In the genomic region with DNA sequence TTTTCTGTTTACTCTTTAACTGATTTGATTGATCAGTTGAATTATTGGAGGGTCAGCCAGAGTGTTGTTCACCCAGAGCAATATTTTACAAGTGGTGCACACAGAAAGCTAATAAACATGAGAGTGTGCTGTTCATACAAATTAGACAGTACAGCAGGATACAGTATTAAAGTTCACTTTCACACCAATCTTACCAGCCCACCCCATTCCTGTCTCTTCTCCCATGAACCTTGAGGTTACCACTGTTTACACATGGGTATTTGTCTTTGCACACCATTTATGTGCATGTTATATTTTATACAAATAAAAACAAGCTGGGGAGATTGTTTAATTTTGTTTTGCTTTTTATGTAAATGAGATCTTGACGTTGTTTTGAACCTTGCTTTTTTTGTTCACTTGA, we compare ENCODE assay signal across 23 cellular contexts. TPM values are rescaled to one million over a fixed set of nuclear protein-coding genes. Genes with fewer than 3 reads are reported as not detected.
DNase-seq lines count a peak whose midpoint lies in the region; ATAC-seq, FAIRE-seq and TF ChIP-seq lines count a peak whose summit lies in the region.
"Had no signal": no experiment of that assay in that cellular context is flagged by ENCODE, and none has a peak within 500 bp of the region (broad histone marks: within the 10 kb centered on the region; RNA-seq: fewer than 3 reads in every experiment).

No MANE protein-coding gene starts in this region.

- H3K4me1 ChIP-seq in Loucy (ENCODE audit: insufficient read depth, low read length, poor library complexity, severe bottlenecking) (peaks cover 53% of the 10 kb centered on the region), astrocyte (ENCODE audit: insufficient read depth, low read length) (peaks cover 20% of the 10 kb centered on the region), keratinocyte (ENCODE audit: control insufficient read depth, extremely low read depth, insufficient read depth, low read length) (peaks cover 29% of the 10 kb centered on the region), heart right ventricle (peaks cover 2 to 75% (median 44%) of the 10 kb centered on the region in 9 donors)

- H3K9me3 ChIP-seq in Loucy (ENCODE audit: insufficient read depth, low read depth, low read length) (no peaks in the 10 kb centered on the region), astrocyte (ENCODE audit: insufficient read depth, low read depth, low read length) (no peaks in the 10 kb centered on the region), keratinocyte (ENCODE audit: control insufficient read depth, low read depth, low read length) (no peaks in the 10 kb centered on the region), heart right ventricle (no peaks in the 10 kb centered on the region)
- H3K9me3 ChIP-seq: Caco-2 had no signal

- dilution Hi-C loops in keratinocyte (cut with MboI; ENCODE audit: extremely low pct_ligation_motif_present, low sequenced_read_pairs): no loop called here

- H3K9ac ChIP-seq in Loucy (ENCODE audit: low read depth, low read length, poor library complexity, severe bottlenecking) (no peak overlapping the region), astrocyte (ENCODE audit: low read length) (no peak overlapping the region), keratinocyte (ENCODE audit: control insufficient read depth, extremely low read depth, insufficient read depth, low read length) (no peak overlapping the region)

- H3K4me3 Mint-ChIP-seq in astrocyte (ENCODE audit: unreplicated experiment): peak overlapping the region; percentile 37
- H3K4me3 Mint-ChIP-seq in progenitor cell of endocrine pancreas (ENCODE audit: low read depth): no peak overlapping the region
- H3K4me3 Mint-ChIP-seq in activated T-helper 17 cell treated with anti-CD3 and anti-CD28 coated beads, Interleukin-2, amount 50 U/mL, for 72 hours: no peak overlapping the region
- H3K4me3 Mint-ChIP-seq: CD4-positive, alpha-beta memory T cell; GM23338; H9 had no signal

- H3K36me3 ChIP-seq in Loucy (ENCODE audit: insufficient read depth, low read length) (peaks cover 30% of the 10 kb centered on the region), astrocyte (ENCODE audit: insufficient read depth, low read length) (peaks cover 26% of the 10 kb centered on the region), keratinocyte (ENCODE audit: control insufficient read depth in 2 of 2, extremely low read depth in 1 of 2, insufficient read depth in 2 of 2, low read length in 2 of 2) (peaks cover 8 to 29% of the 10 kb centered on the region in 2 experiments), heart right ventricle (peaks cover 0 to 42% (median 16%) of the 10 kb centered on the region in 9 donors)

- H3K27ac ChIP-seq in astrocyte (ENCODE audit: low read depth, low read length) (no peak overlapping the region), keratinocyte (ENCODE audit: control insufficient read depth, insufficient read depth, low read length) (no peak overlapping the region), heart right ventricle (no peak overlapping the region)

- no peaks in the 10 kb centered on the region for H3K9me1 ChIP-seq in keratinocyte (ENCODE audit: control insufficient read depth, extremely low read depth, insufficient read depth, low read length)

- H4K20me1 ChIP-seq in Loucy (ENCODE audit: insufficient read depth, low read length, poor library complexity, severe bottlenecking) (peaks cover 74% of the 10 kb centered on the region), astrocyte (ENCODE audit: insufficient read depth, low read length) (peaks cover 97% of the 10 kb centered on the region), keratinocyte (ENCODE audit: control insufficient read depth, extremely low read depth, insufficient read depth, low read length) (peaks cover 51% of the 10 kb centered on the region)

- H3K4me1 Mint-ChIP-seq in astrocyte (ENCODE audit: low read depth, unreplicated experiment): peaks cover 45% of the 10 kb centered on the region
- H3K4me1 Mint-ChIP-seq in progenitor cell of endocrine pancreas (ENCODE audit: low read depth): peaks cover 23% of the 10 kb centered on the region
- peaks cover 20% of the 10 kb centered on the region for H3K4me1 Mint-ChIP-seq in activated T-helper 17 cell treated with anti-CD3 and anti-CD28 coated beads, Interleukin-2, amount 50 U/mL, for 72 hours

- H3K27me3 Mint-ChIP-seq in astrocyte (ENCODE audit: low read depth, unreplicated experiment): no peaks in the 10 kb centered on the region
- H3K27me3 Mint-ChIP-seq in progenitor cell of endocrine pancreas: no peaks in the 10 kb centered on the region
- no peaks in the 10 kb centered on the region for H3K27me3 Mint-ChIP-seq in activated T-helper 17 cell treated with anti-CD3 and anti-CD28 coated beads, Interleukin-2, amount 50 U/mL, for 72 hours
- H3K27me3 Mint-ChIP-seq: CD4-positive, alpha-beta memory T cell had no signal

- 75 to 77% methylated on average over 1 of the region's 1 CpG for WGBS in heart right ventricle, 2 donors

- intact Hi-C loops in heart right ventricle (cut with DNase I): no loop called here

- no peak overlapping the region for H3K4me3 ChIP-seq in Loucy (ENCODE audit: low read length, poor library complexity, severe bottlenecking)
- H3K4me3 ChIP-seq in astrocyte (ENCODE audit: insufficient read depth, low read depth, low read length): no peak overlapping the region
- H3K4me3 ChIP-seq in keratinocyte (ENCODE audit: control insufficient read depth in 2 of 3, extremely low read depth in 1 of 3, insufficient read depth in 2 of 3, low read depth in 1 of 3, low read length in 3 of 3): no peak overlapping the region
- H3K4me3 ChIP-seq in heart right ventricle: no peak overlapping the region
- H3K4me3 ChIP-seq: GM12878, GM23338 had no signal

- no peak overlapping the region for H3K27ac Mint-ChIP-seq in astrocyte (ENCODE audit: unreplicated experiment)
- H3K27ac Mint-ChIP-seq in progenitor cell of endocrine pancreas: peak overlapping the region; percentile 62
- no peak overlapping the region for H3K27ac Mint-ChIP-seq in activated T-helper 17 cell treated with anti-CD3 and anti-CD28 coated beads, Interleukin-2, amount 50 U/mL, for 72 hours
- H3K27ac Mint-ChIP-seq: GM23338, H9 had no signal

- no peak for DNase-seq in astrocyte (ENCODE audit: low read depth)
- no peak for DNase-seq in keratinocyte (ENCODE audit: low read depth, low spot score)
- DNase-seq in progenitor cell of endocrine pancreas (ENCODE audit: low spot score, unreplicated experiment): no peak
- DNase-seq in COLO829 (ENCODE audit: low spot score): no peak
- DNase-seq in heart right ventricle: no peak
- DNase-seq: C1 segment of cervical spinal cord; Caco-2; CD4-positive, alpha-beta memory T cell; DMS153; DND-41; GDM1; H9 had no signal

- no peaks in the 10 kb centered on the region for H3K9me3 Mint-ChIP-seq in astrocyte (ENCODE audit: unreplicated experiment)
- no peaks in the 10 kb centered on the region for H3K9me3 Mint-ChIP-seq in progenitor cell of endocrine pancreas (ENCODE audit: low read depth)
- no peaks in the 10 kb centered on the region for H3K9me3 Mint-ChIP-seq in activated T-helper 17 cell treated with anti-CD3 and anti-CD28 coated beads, Interleukin-2, amount 50 U/mL, for 72 hours
- H3K9me3 Mint-ChIP-seq: CD4-positive, alpha-beta memory T cell; GM23338; H9 had no signal

- H2AFZ ChIP-seq in Loucy (ENCODE audit: low read length) (no peak overlapping the region), astrocyte (ENCODE audit: low read depth, low read length) (no peak overlapping the region), keratinocyte (ENCODE audit: control insufficient read depth, low read length) (no peak overlapping the region)
- H2AFZ ChIP-seq: GM23338 had no signal

- H3K79me2 ChIP-seq in Loucy (ENCODE audit: insufficient read depth, low read length): peaks cover 92% of the 10 kb centered on the region
- H3K79me2 ChIP-seq in astrocyte (ENCODE audit: insufficient read depth, low read length): peaks cover 99% of the 10 kb centered on the region
- H3K79me2 ChIP-seq in keratinocyte (ENCODE audit: control insufficient read depth, insufficient read depth, low read length): peaks cover 96% of the 10 kb centered on the region

- no peak for TF ChIP-seq CTCF in Loucy (conservative IDR thresholded peaks at IDR 0.05; ENCODE audit: low read length)
- TF ChIP-seq CTCF in astrocyte (IDR thresholded peaks at IDR 0.05; ENCODE audit: insufficient read depth, low read depth, low read length): no peak
- TF ChIP-seq CTCF in keratinocyte (optimal IDR thresholded peaks at IDR 0.05 in 1 of 3, IDR thresholded peaks at IDR 0.05 in 1 of 3, conservative IDR thresholded peaks at IDR 0.05 in 1 of 3; ENCODE audit: extremely low read depth in 1 of 3, insufficient read depth in 2 of 3, low read length in 3 of 3): no peak
- TF ChIP-seq CTCF in progenitor cell of endocrine pancreas (IDR thresholded peaks at IDR 0.05; ENCODE audit: unreplicated experiment): no peak
- TF ChIP-seq CTCF in heart right ventricle (IDR thresholded peaks at IDR 0.05): no peak

- H3K36me3 Mint-ChIP-seq in astrocyte (ENCODE audit: low read depth, unreplicated experiment) (peaks cover 27% of the 10 kb centered on the region), progenitor cell of endocrine pancreas (ENCODE audit: insufficient read depth) (peaks cover 18% of the 10 kb centered on the region)
- peaks cover 55% of the 10 kb centered on the region for H3K36me3 Mint-ChIP-seq in activated T-helper 17 cell treated with anti-CD3 and anti-CD28 coated beads, Interleukin-2, amount 50 U/mL, for 72 hours (ENCODE audit: low read depth)

- FAIRE-seq in astrocyte (lab: Jason Lieb, UNC) (no peak), keratinocyte (lab: Jason Lieb, UNC) (peak; percentile 26)
- FAIRE-seq: GM12878, GM18507 had no signal

- peak overlapping the region; percentile 65 for H3K4me2 ChIP-seq in Loucy (ENCODE audit: low read depth, low read length, poor library complexity, severe bottlenecking)
- H3K4me2 ChIP-seq in astrocyte (ENCODE audit: low read length): peak overlapping the region; percentile 4
- no peak overlapping the region for H3K4me2 ChIP-seq in keratinocyte (ENCODE audit: control insufficient read depth, extremely low read depth, insufficient read depth, low read depth, low read length)
- H3K4me2 ChIP-seq: GM23338 had no signal

- H3F3A ChIP-seq in Loucy (ENCODE audit: low read depth): no peaks in the 10 kb centered on the region

- no peak for ATAC-seq in GM19328 (IDR thresholded peaks at IDR 0.05; ENCODE audit: unreplicated experiment)
- no peak for ATAC-seq in heart right ventricle
- no peak for ATAC-seq in activated T-helper 17 cell treated with anti-CD3 and anti-CD28 coated beads, Interleukin-2, amount 50 U/mL, for 72 hours (replicated peaks)
- ATAC-seq: GM12878, GM23338, HCT116 had no signal

- no peaks in the 10 kb centered on the region for H3K27me3 ChIP-seq in Loucy (ENCODE audit: insufficient read depth, low read length, poor library complexity, severe bottlenecking)
- H3K27me3 ChIP-seq in astrocyte (ENCODE audit: insufficient read depth, low read length): no peaks in the 10 kb centered on the region
- H3K27me3 ChIP-seq in keratinocyte (ENCODE audit: control insufficient read depth, extremely low read depth, insufficient read depth, low read length): no peaks in the 10 kb centered on the region
- H3K27me3 ChIP-seq in heart right ventricle: no peaks in the 10 kb centered on the region

- H3K9me2 ChIP-seq in Loucy (replicated peaks; ENCODE audit: low read depth, low read length): no peaks in the 10 kb centered on the region

RNA-seq across cellular contexts. Expression of gene CALU, which starts 6.5 kb away (rescaled TPM):
- total RNA-seq in astrocyte (670 and 732 TPM in 2 replicates), progenitor cell of endocrine pancreas (107 and 111 TPM in 2 replicates), heart right ventricle (100 to 1,000 TPM; 197 to 333 (median 249) TPM)
- polyA plus RNA-seq in keratinocyte (96.0 to 188 TPM (median 155 TPM) in 3 replicates), heart right ventricle (100 to 1,000 TPM in 1 of 2 donors, 10 to 100 TPM in 1; 39.9 to 260 TPM)
- 183 TPM for polyA plus RNA-seq in keratinocyte (2011; ENCODE audit: low read depth)
- polyA plus RNA-seq in keratinocyte (2011; cell fraction: cytosol; rRNA removed): 47.9 and 86.0 TPM in 2 replicates
- polyA plus RNA-seq in keratinocyte (2011; cell fraction: nucleus; rRNA removed): 166 and 224 TPM in 2 replicates
- 43.9 and 203 TPM in 2 replicates for polyA plus RNA-seq in keratinocyte (2012; ENCODE audit: low replicate concordance)
- polyA minus RNA-seq in keratinocyte: 29.3 to 93.0 TPM (median 53.0 TPM) in 3 replicates
- 58.9 TPM for polyA minus RNA-seq in keratinocyte (2011; cell fraction: cytosol; rRNA and poly(A)+ RNA removed)
- 88.5 and 196 TPM in 2 replicates for polyA minus RNA-seq in keratinocyte (2011; cell fraction: nucleus; rRNA and poly(A)+ RNA removed)
- total RNA-seq in activated T-helper 17 cell treated with anti-CD3 and anti-CD28 coated beads, Interleukin-2, amount 50 U/mL, for 72 hours: 10 to 100 TPM; 27.5 to 41.7 TPM

RNA-seq across cellular contexts. Expression of gene OPN1SW, which starts 29.9 kb away (rescaled TPM):
- total RNA-seq in astrocyte (not detected in 2 replicates), progenitor cell of endocrine pancreas (not detected in 2 replicates), heart right ventricle (not detected)
- polyA plus RNA-seq in keratinocyte (not detected in 3 replicates), heart right ventricle (not detected)
- not detected for polyA plus RNA-seq in keratinocyte (2011; ENCODE audit: low read depth)
- polyA plus RNA-seq in keratinocyte (2011; cell fraction: cytosol; rRNA removed): not detected in 2 replicates
- polyA plus RNA-seq in keratinocyte (2011; cell fraction: nucleus; rRNA removed): not detected in 2 replicates
- polyA plus RNA-seq in keratinocyte (2012; ENCODE audit: low replicate concordance): not detected in 2 replicates
- not detected in 3 replicates for polyA minus RNA-seq in keratinocyte
- not detected for polyA minus RNA-seq in keratinocyte (2011; cell fraction: cytosol; rRNA and poly(A)+ RNA removed)
- not detected in 2 replicates for polyA minus RNA-seq in keratinocyte (2011; cell fraction: nucleus; rRNA and poly(A)+ RNA removed)
- not detected for total RNA-seq in activated T-helper 17 cell treated with anti-CD3 and anti-CD28 coated beads, Interleukin-2, amount 50 U/mL, for 72 hours
- total RNA-seq: A172; A673; Caco-2; CD4-positive, alpha-beta memory T cell; GM12878; GM23338; H4; H9 had no signal
- polyA plus RNA-seq: BJ; CD4-positive, alpha-beta memory T cell had no signal

RNA-seq across cellular contexts. Expression of gene CCDC136, which starts 46.1 kb away (rescaled TPM):
- total RNA-seq in astrocyte (14.4 and 14.9 TPM in 2 replicates), progenitor cell of endocrine pancreas (66.3 and 74.2 TPM in 2 replicates), heart right ventricle (10 to 100 TPM in 4 of 10 donors, 1 to 10 TPM in 6; 1.8 to 14.4 (median 8.0) TPM)
- polyA plus RNA-seq in keratinocyte (0.84 to 1.6 TPM (median 1.5 TPM) in 3 replicates), heart right ventricle (10 to 100 TPM in 1 of 2 donors, 1 to 10 TPM in 1; 4.6 to 13.5 TPM)
- polyA plus RNA-seq in keratinocyte (2011; ENCODE audit: low read depth): 0.29 TPM
- 0.52 and 0.64 TPM in 2 replicates for polyA plus RNA-seq in keratinocyte (2011; cell fraction: cytosol; rRNA removed)
- polyA plus RNA-seq in keratinocyte (2011; cell fraction: nucleus; rRNA removed): 4.4 and 5.1 TPM in 2 replicates
- polyA plus RNA-seq in keratinocyte (2012; ENCODE audit: low replicate concordance): 0.11 and 0.50 TPM in 2 replicates
- polyA minus RNA-seq in keratinocyte: 1.0 to 1.9 TPM (median 1.8 TPM) in 3 replicates
- not detected for polyA minus RNA-seq in keratinocyte (2011; cell fraction: cytosol; rRNA and poly(A)+ RNA removed)
- 2.5 and 3.4 TPM in 2 replicates for polyA minus RNA-seq in keratinocyte (2011; cell fraction: nucleus; rRNA and poly(A)+ RNA removed)
- 10 to 100 TPM; 11.7 to 15.4 TPM for total RNA-seq in activated T-helper 17 cell treated with anti-CD3 and anti-CD28 coated beads, Interleukin-2, amount 50 U/mL, for 72 hours
